ENCODE assay signal across 8 cellular contexts in genomic region chr1:92080128-92080985, GRCh38. TPM values are rescaled to one million over a fixed set of nuclear protein-coding genes. Genes with fewer than 3 reads are reported as not detected.
DNase-seq lines count a peak whose midpoint lies in the region; ATAC-seq and TF ChIP-seq lines count a peak whose summit lies in the region.

Gene BTBD8, plus strand, starts transcription at chr1:92080345. Its CDS starts 227 bp downstream, at chr1:92080572.

- peak; percentile 15 for TF ChIP-seq CTCF in AG09309 (IDR thresholded peaks at IDR 0.05; ENCODE audit: control insufficient read depth, insufficient read depth, low read depth, low read length, missing control alignments)

- peak within 1 kb of the TSS; percentile 94 for H3K4me3 ChIP-seq in AG09309 (ENCODE audit: control insufficient read depth, low read depth, low read length)

- peak; percentile 99 for ATAC-seq in GM19023 (IDR thresholded peaks at IDR 0.05; ENCODE audit: unreplicated experiment)
- peak; percentile 99 for ATAC-seq in HG03280 (IDR thresholded peaks at IDR 0.05; ENCODE audit: unreplicated experiment)

- DNase-seq in AG09309 (ENCODE audit: low read depth), result peak; percentile 20
- DNase-seq in NCI-H446 (lab: John Stamatoyannopoulos, UW), result peak; percentile 39 to 70
- DNase-seq in activated CD4-positive, alpha-beta T cell treated with anti-CD3 and anti-CD28 coated beads for 1 hour, result peak; percentile 77
- peak; percentile 83 for DNase-seq in cerebellum (ENCODE audit: low spot score)
- DNase-seq in kidney glomerular epithelial cell (lab: John Stamatoyannopoulos, UW), result peak; percentile 87
- peak; percentile 89 for DNase-seq in stimulated activated CD4-positive, alpha-beta T cell treated with anti-CD3 and anti-CD28 coated beads, Interleukin-15, amount 100 ng/mL, for 24 hours

RNA-seq across cellular contexts. Expression of gene BTBD8, which starts in this region (rescaled TPM):
- 97.8 TPM for total RNA-seq in cerebellum

Comparison
In these comparisons a context has a peak if more than half of its experiments do, and no peak if none do; other contexts are left out.
1. Peak in every context shown above with its lines: DNase-seq, ATAC-seq and H3K4me3 ChIP-seq.
2. DNase-seq: peak in every context shown above with its lines; median percentile 89 in stimulated activated CD4-positive, alpha-beta T cell treated with anti-CD3 and anti-CD28 coated beads, Interleukin-15, amount 100 ng/mL, for 24 hours; 87 in kidney glomerular epithelial cell; 83 in cerebellum; 77 in activated CD4-positive, alpha-beta T cell treated with anti-CD3 and anti-CD28 coated beads for 1 hour; 54 in NCI-H446; 20 in AG09309.